ENCODE assay signal across 35 cellular contexts in the genomic region with DNA sequence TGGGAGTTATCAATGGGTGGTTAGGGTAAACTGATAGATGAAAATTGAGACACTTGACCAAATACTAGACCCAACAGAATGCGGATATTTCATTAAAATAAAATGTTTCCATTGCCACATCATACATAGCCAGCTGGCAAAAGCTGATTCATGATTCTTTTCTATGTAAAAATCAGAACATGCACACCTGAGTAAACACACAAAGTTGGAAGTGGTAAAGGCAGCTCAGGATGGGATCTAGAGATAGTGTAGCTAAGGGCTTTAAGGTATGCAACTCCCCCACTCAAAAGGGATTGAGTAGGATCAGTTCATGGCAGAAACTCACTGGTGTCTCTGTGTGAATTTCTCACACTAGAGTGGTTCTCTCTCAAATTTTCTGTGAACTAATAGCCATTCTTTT.
"Had no signal": no experiment of that assay in that cellular context is flagged by ENCODE, and none has a peak within 500 bp of the region (broad histone marks: within the 10 kb centered on the region; RNA-seq: fewer than 3 reads in every experiment).

No MANE protein-coding gene starts in this region.

- ATAC-seq: activated CD8-positive, alpha-beta T cell treated with anti-CD3 and anti-CD28 coated beads for 36 hours; activated T-cell treated with anti-CD3 and anti-CD28 coated beads, Interleukin-2, amount 50 U/mL, for 72 hours; activated T-helper 17 cell treated with anti-CD3 and anti-CD28 coated beads, Interleukin-2, amount 50 U/mL, for 72 hours had no signal

- DNase-seq: activated CD4-positive, alpha-beta T cell treated with anti-CD3 and anti-CD28 coated beads for 1 hour; activated CD4-positive, alpha-beta T cell treated with anti-CD3 and anti-CD28 coated beads for 48 hours; activated CD4-positive, CD25-positive, alpha-beta regulatory T cell; activated CD8-positive, alpha-beta T cell treated with anti-CD3 and anti-CD28 coated beads for 36 hours; activated effector memory CD4-positive, alpha-beta T cell treated with anti-CD3 and anti-CD28 coated beads, Interleukin-2, amount 50 U/mL, for 16 hours; activated naive CD4-positive, alpha-beta T cell; activated naive CD4-positive, alpha-beta T cell treated with anti-CD3 and anti-CD28 coated beads, Interleukin-2, amount 50 U/mL, for 16 hours; activated naive CD8-positive, alpha-beta T cell treated with anti-CD3 and anti-CD28 coated beads for 36 hours; activated T-cell treated with anti-CD3 and anti-CD28 coated beads, Interleukin-2, amount 50 U/mL, for 1 hour; activated T-cell treated with anti-CD3 and anti-CD28 coated beads, Interleukin-2, amount 50 U/mL, for 72 hours; amniotic stem cell; aorta; brain microvascular endothelial cell; Kasumi-1; KG1; MM.1S; MV-4-11; NCI-H1092; NCI-H1436 treated with DMSO at 0.1 percent for 48 hours; NCI-H187 treated with DMSO at 0.1 percent for 48 hours; NCI-H2081; NCI-H345; NCI-H524 treated with DMSO at 0.1 percent for 48 hours; NCI-H748 treated with DMSO at 0.1 percent for 48 hours; NK-92 treated with Interleukin-12 subunit alpha and Interleukin-12 subunit beta, amount 100 ng/mL, for 24 hours; PC-9; Right ventricle myocardium superior; SW 1271; T-helper 1 cell; T-helper 2 cell; T-helper 9 cell; WERI-Rb-1 had no signal

- H3K4me3 ChIP-seq: PC-9 had no signal

- H3K27ac ChIP-seq: brain microvascular endothelial cell, PC-9, RWPE1, WERI-Rb-1 had no signal

- FAIRE-seq: RCC 7860 had no signal

- H3K36me3 ChIP-seq: brain microvascular endothelial cell, WERI-Rb-1 had no signal

- H3K27me3 ChIP-seq: brain microvascular endothelial cell had no signal
